26 cellular contexts compared by ENCODE assay signal in the genomic region with DNA sequence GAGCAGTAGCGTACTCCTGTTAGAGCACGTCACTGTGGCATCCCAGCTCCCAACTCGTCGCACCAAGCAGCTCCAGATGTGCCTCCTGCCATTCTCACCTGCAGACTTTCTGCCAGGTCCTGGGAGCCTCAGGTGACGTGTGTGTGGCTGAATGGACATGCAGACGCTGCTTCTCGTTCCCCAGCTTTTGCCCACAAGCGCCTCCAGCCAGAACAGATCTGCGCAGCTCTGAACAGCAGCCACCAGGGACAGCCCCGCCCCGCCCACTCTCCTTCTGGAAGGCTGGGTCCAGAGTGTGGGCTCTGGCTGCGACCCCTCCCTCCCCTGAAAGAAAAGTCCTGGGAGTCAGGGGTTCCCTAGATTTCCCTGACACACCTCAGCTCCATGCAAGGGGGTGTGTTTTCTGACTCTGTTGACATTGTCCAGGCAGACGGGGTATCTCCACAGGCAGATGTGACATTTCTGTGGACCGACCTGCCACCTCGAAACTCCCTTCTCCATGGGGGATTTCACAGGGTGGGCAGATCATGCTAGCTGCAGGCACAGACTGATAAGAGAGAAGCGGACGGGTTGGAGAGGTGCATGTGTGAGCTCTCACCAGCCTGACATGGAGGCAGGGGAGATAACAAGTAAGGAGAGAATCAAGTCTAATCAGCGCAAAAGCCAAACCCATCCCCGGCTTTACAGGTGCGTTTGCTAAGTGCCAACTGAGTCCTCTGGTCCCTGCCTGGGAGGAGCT. TPM values are rescaled to one million over a fixed set of nuclear protein-coding genes. Genes with fewer than 3 reads are reported as not detected.
DNase-seq lines count a peak whose midpoint lies in the region; ATAC-seq, FAIRE-seq and TF ChIP-seq lines count a peak whose summit lies in the region.
"Had no signal": no experiment of that assay in that cellular context is flagged by ENCODE, and none has a peak within 500 bp of the region (broad histone marks: within the 10 kb centered on the region; RNA-seq: fewer than 3 reads in every experiment).

No MANE protein-coding gene starts in this region.

- peaks cover 19% of the 10 kb centered on the region for H3K4me1 Mint-ChIP-seq in activated CD4-positive, alpha-beta T cell treated with anti-CD3 and anti-CD28 coated beads, Interleukin-2, amount 10 ng/mL, durations not matched to agents 7 days and 5 days

- H3K79me2 ChIP-seq in K562 (ENCODE audit: control insufficient read depth, insufficient read depth, low read length) (no peaks in the 10 kb centered on the region), HepG2 (ENCODE audit: insufficient read depth, low read length) (no peaks in the 10 kb centered on the region)

- no TSS peak for BruUV-seq in K562 (replicated peaks; lab: Mats Ljungman, UMichigan)
- BruUV-seq in HepG2 (replicated peaks; lab: Mats Ljungman, UMichigan) = no TSS peak

- H3K4me3 ChIP-seq in K562 (no peak overlapping the region), HepG2 (replicated peaks in 1 of 3; ENCODE audit: insufficient read depth in 1 of 3, low read depth in 2 of 3, low read length in 3 of 3) (no peak overlapping the region)
- H3K4me3 ChIP-seq: PC-9, SJCRH30 had no signal

- TF ChIP-seq RAD21 in K562 (CRISPR knock-in tag; conservative IDR thresholded peaks at IDR 0.05 in 1 of 2, IDR thresholded peaks at IDR 0.05 in 1 of 2) (no peak), HepG2 (CRISPR knock-in tag; IDR thresholded peaks at IDR 0.05) (no peak)

- TF ChIP-seq CTCF in K562 (IDR thresholded peaks at IDR 0.05 in 2 of 3, conservative IDR thresholded peaks at IDR 0.05 in 1 of 3; ENCODE audit: insufficient read depth in 2 of 3, low read depth in 1 of 3, low read length in 3 of 3) (no peak), HepG2 (CRISPR knock-in tag; IDR thresholded peaks at IDR 0.05) (no peak), GM10248 (IDR thresholded peaks at IDR 0.05; ENCODE audit: control extremely low read depth, extremely low read depth, low read depth, missing control alignments) (no peak)

- H3K9me3 ChIP-seq in K562 (replicated peaks; ENCODE audit: control insufficient read depth, insufficient read depth, low read depth, low read length) (no peaks in the 10 kb centered on the region), HepG2 (ENCODE audit: low read length) (no peaks in the 10 kb centered on the region)
- H3K9me3 ChIP-seq: SJCRH30 had no signal

- no peaks in the 10 kb centered on the region for H3K9me3 Mint-ChIP-seq in activated CD4-positive, alpha-beta T cell treated with anti-CD3 and anti-CD28 coated beads, Interleukin-2, amount 10 ng/mL, durations not matched to agents 7 days and 5 days

- no peaks in the 10 kb centered on the region for H3K27me3 Mint-ChIP-seq in activated CD4-positive, alpha-beta T cell treated with anti-CD3 and anti-CD28 coated beads, Interleukin-2, amount 10 ng/mL, durations not matched to agents 7 days and 5 days

- no peaks in the 10 kb centered on the region for H3K36me3 ChIP-seq in K562 (ENCODE audit: control insufficient read depth, insufficient read depth, low read length)
- H3K36me3 ChIP-seq in HepG2 (replicated peaks in 1 of 2; ENCODE audit: control insufficient read depth in 1 of 2, insufficient read depth in 2 of 2, low read length in 2 of 2) = peaks cover 0 to 6% of the 10 kb centered on the region in 2 experiments; a peak in 1 of 5 replicates
- H3K36me3 ChIP-seq: SJCRH30 had no signal

- no peak overlapping the region for H3K4me3 Mint-ChIP-seq in activated CD4-positive, alpha-beta T cell treated with anti-CD3 and anti-CD28 coated beads, Interleukin-2, amount 10 ng/mL, durations not matched to agents 7 days and 5 days

- TF ChIP-seq POLR2A in K562 (conservative IDR thresholded peaks at IDR 0.05) = no peak
- no peak for TF ChIP-seq POLR2A in HepG2 (IDR thresholded peaks at IDR 0.05; ENCODE audit: insufficient read depth in 1 of 2, low read depth in 2 of 2, low read length in 2 of 2)

- H4K20me1 ChIP-seq in K562 (replicated peaks; ENCODE audit: control insufficient read depth, insufficient read depth, low read length) (peaks cover 10% of the 10 kb centered on the region; the same call in 1 of the 2 replicates), HepG2 (ENCODE audit: insufficient read depth, low read length) (no peaks in the 10 kb centered on the region)

- POLR2A ChIA-PET in activated CD4-positive, alpha-beta T cell treated with anti-CD3 and anti-CD28 coated beads, Interleukin-2, amount 10 ng/mL, durations not matched to agents 7 days and 5 days (lab: Charles Lee) = interaction anchor here (0.7 kb wide), 1 partner anchor 22 kb away, joined by 3 read pairs; no protein-coding TSS in a partner anchor
- POLR2A ChIA-PET in K562 (lab: Yijun Ruan, JAX) = interaction anchor here (0.8 to 2.0 kb wide), 3 partner anchors 11 to 72 kb away, joined by 4 to 7 read pairs (median 5); no protein-coding TSS in a partner anchor
- POLR2A ChIA-PET in HepG2 (lab: Yijun Ruan, JAX) = interaction anchor here (1.0 to 6.8 kb wide), 4 partner anchors 11 to 26 kb away, joined by 3 to 174 read pairs (median 52); partner anchors contain the start of gene SLCO2B1
- POLR2A ChIA-PET in GM10248 (lab: Yijun Ruan, JAX) = no interaction called here

- no peak overlapping the region for H3K4me2 ChIP-seq in K562 (ENCODE audit: insufficient read depth, low read length)
- H3K4me2 ChIP-seq in HepG2 (ENCODE audit: low read depth, low read length) = no peak overlapping the region
- H3K4me2 ChIP-seq: PC-9 had no signal

- no peaks in the 10 kb centered on the region for H3K27me3 ChIP-seq in K562 (ENCODE audit: control insufficient read depth in 2 of 2, insufficient read depth in 2 of 2, low read length in 2 of 2)
- no peaks in the 10 kb centered on the region for H3K27me3 ChIP-seq in HepG2 (ENCODE audit: control insufficient read depth in 1 of 2, insufficient read depth in 2 of 2, low read length in 2 of 2)
- H3K27me3 ChIP-seq: SJCRH30 had no signal

- no peaks in the 10 kb centered on the region for H3K9me1 ChIP-seq in K562 (ENCODE audit: control insufficient read depth, insufficient read depth, low read length)

- WGBS in K562 (ENCODE audit: insufficient coverage, low coverage, missing lambda C conversion rate) = 23% methylated on average over 19 of the region's 20 CpGs
- 91% methylated on average over 15 of the region's 20 CpGs for WGBS in HepG2 (ENCODE audit: low lambda C conversion rate)

- no peak for FAIRE-seq in K562 (lab: Jason Lieb, UNC)
- FAIRE-seq in HepG2 (lab: Jason Lieb, UNC) = no peak
- FAIRE-seq: D721Med, H54 had no signal

- H3K4me1 ChIP-seq in K562 (replicated peaks in 1 of 2; ENCODE audit: control insufficient read depth in 2 of 2, insufficient read depth in 2 of 2, low read length in 2 of 2) = peaks cover 2 to 7% of the 10 kb centered on the region in 2 experiments; a peak in 4 of 5 replicates
- peaks cover 81% of the 10 kb centered on the region for H3K4me1 ChIP-seq in HepG2 (ENCODE audit: insufficient read depth, low read length)

- DNase-seq in activated CD4-positive, alpha-beta T cell treated with anti-CD3 and anti-CD28 coated beads, Interleukin-2, amount 10 ng/mL, durations not matched to agents 7 days and 5 days = no peak
- no peak for DNase-seq in activated CD4-positive, alpha-beta T cell treated with anti-CD3 and anti-CD28 coated beads, Interleukin-2, amount 50 U/mL, for 1 hour
- DNase-seq in K562 (ENCODE audit: extremely low read depth in 1 of 4, low spot score in 3 of 4) (peak in 3 of 4 experiments; percentile 29 to 53 (median 41)), HepG2 (ENCODE audit: low spot score) (no peak), COLO668 (lab: John Stamatoyannopoulos, UW; ENCODE audit: unreplicated experiment) (no peak), GM10248 (ENCODE audit: extremely low spot score) (no peak)
- no peak for DNase-seq in activated CD4-positive, alpha-beta T cell treated with anti-CD3 and anti-CD28 coated beads for 48 hours
- DNase-seq: KBM-7, MV-4-11, NCI-H1105, NCI-H1436 treated with DMSO at 0.1 percent for 48 hours, NCI-H187 treated with DMSO at 0.1 percent for 48 hours, NCI-H446, NCI-H526, PC-9, SJCRH30 had no signal

- H2AFZ ChIP-seq in K562 (ENCODE audit: low read depth, low read length) = no peak overlapping the region
- H2AFZ ChIP-seq in HepG2 (ENCODE audit: low read length) = no peak overlapping the region
- H2AFZ ChIP-seq: PC-9 had no signal

- intact Hi-C loops in K562 (cut with micrococcal nuclease) (no loop called here), HepG2 (cut with micrococcal nuclease; ENCODE audit: unreplicated experiment) (no loop called here)

- ATAC-seq in K562 (peak; percentile 69), HepG2 (no peak), GM19455 (IDR thresholded peaks at IDR 0.05; ENCODE audit: unreplicated experiment) (no peak)
- ATAC-seq: Right ventricle myocardium inferior, SK-N-SH treated with all-trans-retinoic acid at 6 μM for 48 hours had no signal

- CTCF ChIA-PET in activated CD4-positive, alpha-beta T cell treated with anti-CD3 and anti-CD28 coated beads, Interleukin-2, amount 10 ng/mL, durations not matched to agents 7 days and 5 days (lab: Charles Lee) = interaction anchor here (1.2 to 1.7 kb wide), 2 partner anchors 24 to 30 kb away, joined by 4 to 7 read pairs; no protein-coding TSS in a partner anchor
- CTCF ChIA-PET in K562 (lab: Yijun Ruan, JAX; ENCODE audit: low intra/inter-chr PET ratio) (no interaction called here), HepG2 (lab: Yijun Ruan, JAX; ENCODE audit: low intra/inter-chr PET ratio, low total read pairs) (no interaction called here), GM10248 (lab: Yijun Ruan, JAX) (interaction anchor here (0.8 to 2.6 kb wide), 8 partner anchors 13 to 78 kb away, joined by 3 to 9 read pairs (median 4); no protein-coding TSS in a partner anchor)

- H3K36me3 Mint-ChIP-seq in activated CD4-positive, alpha-beta T cell treated with anti-CD3 and anti-CD28 coated beads, Interleukin-2, amount 10 ng/mL, durations not matched to agents 7 days and 5 days (ENCODE audit: low read depth) = no peaks in the 10 kb centered on the region

- in situ Hi-C loops in K562 (cut with MboI) (no loop called here), HepG2 (cut with HindIII; ENCODE audit: extremely low pct_ligation_motif_present, low pct_unique_long_range_greater_than_20kb) (no loop called here)

- TF ChIP-seq EP300 in K562 (IDR thresholded peaks at IDR 0.05; ENCODE audit: low read length) (no peak), HepG2 (IDR thresholded peaks at IDR 0.05; ENCODE audit: low read depth in 2 of 2, low read length in 2 of 2) (no peak), HepG2 (CRISPR knock-in tag; IDR thresholded peaks at IDR 0.05; ENCODE audit: borderline replicate concordance) (no peak)

- H3K9ac ChIP-seq in K562 (ENCODE audit: insufficient read depth in 1 of 2, low read depth in 2 of 2, low read length in 2 of 2) (peak overlapping the region in 1 of 2 experiments; percentile 10; a peak in 1 of 4 replicates), HepG2 (ENCODE audit: insufficient read depth, low read depth, low read length) (no peak overlapping the region)

- peak overlapping the region; percentile 43 for H3K27ac Mint-ChIP-seq in activated CD4-positive, alpha-beta T cell treated with anti-CD3 and anti-CD28 coated beads, Interleukin-2, amount 10 ng/mL, durations not matched to agents 7 days and 5 days

- no peak overlapping the region for H3K27ac ChIP-seq in K562 (ENCODE audit: extremely low read depth, low read depth, low read length)
- peak overlapping the region; percentile 95 for H3K27ac ChIP-seq in HepG2 (ENCODE audit: extremely low read length, insufficient read depth, low read length)
- H3K27ac ChIP-seq: 22Rv1, PC-9, SJCRH30 had no signal

RNA-seq across cellular contexts. Expression of gene SLCO2B1, which starts 19.7 kb away (rescaled TPM):
- total RNA-seq in activated CD4-positive, alpha-beta T cell treated with anti-CD3 and anti-CD28 coated beads, Interleukin-2, amount 10 ng/mL, durations not matched to agents 7 days and 5 days = under 1 TPM in 1 of 2 experiments, not detected in 1; 0.37 TPM
- 25.3 and 26.7 TPM in 2 replicates for total RNA-seq in K562 (2011; cell fraction: chromatin; rRNA removed; ENCODE audit: low replicate concordance)
- total RNA-seq in K562 (2011; cell fraction: nucleolus; rRNA removed) = 13.2 and 14.5 TPM in 2 replicates
- total RNA-seq in K562 (2011; cell fraction: nucleoplasm; rRNA removed) = 14.8 and 19.4 TPM in 2 replicates
- total RNA-seq in K562 (2014; rRNA removed) (6.2 and 7.5 TPM in 2 replicates), K562 (2014; rRNA removed; fragmentation: Illumina TruSeq; extraction: Trizol) (8.5 and 9.2 TPM in 2 replicates), K562 (2015; rRNA removed; fragmentation: Illumina TruSeq; extraction: Trizol) (13.8 and 14.7 TPM in 2 replicates), K562 (2021) (11.6 and 13.1 TPM in 2 replicates), HepG2 (2016; rRNA removed; fragmentation: Illumina TruSeq; extraction: Trizol) (7.6 and 15.3 TPM in 2 replicates)
- polyA plus RNA-seq in K562 (2011; rRNA removed) (2.8 and 4.7 TPM in 2 replicates), K562 (2014; fragmentation: Illumina TruSeq; extraction: Trizol) (11.3 and 12.3 TPM in 2 replicates), K562 (2014; fragmentation: Nextera tagmentation; extraction: Ambion mirVana) (1 to 10 TPM in 1 of 2 experiments, under 1 TPM in 1; 0.70 to 1.8 TPM), K562 (2014; rRNA removed) (7.6 and 12.9 TPM in 2 replicates), HepG2 (2011; rRNA removed) (19.8 and 29.6 TPM in 2 replicates)
- 1.4 and 4.9 TPM in 2 replicates for polyA plus RNA-seq in K562 (2011; cell fraction: cytosol; rRNA removed)
- polyA plus RNA-seq in K562 (2011; cell fraction: nucleus; rRNA removed) = 5.4 and 17.4 TPM in 2 replicates
- polyA plus RNA-seq in K562 (2012) = 17.0 and 18.1 TPM in 2 replicates
- 4.3 and 5.0 TPM in 2 replicates for polyA minus RNA-seq in K562 (2011; rRNA and poly(A)+ RNA removed)
- 3.2 and 5.4 TPM in 2 replicates for polyA minus RNA-seq in K562 (2011; cell fraction: cytosol; rRNA and poly(A)+ RNA removed)
- 7.4 and 8.1 TPM in 2 replicates for polyA minus RNA-seq in K562 (2011; cell fraction: nucleus; rRNA and poly(A)+ RNA removed)
- 3.0 and 3.2 TPM in 2 replicates for total RNA-seq in HepG2 (2016; cell fraction: cytosol; rRNA removed; fragmentation: Illumina TruSeq; extraction: Trizol; ENCODE audit: low read depth)
- 6.7 and 16.4 TPM in 2 replicates for total RNA-seq in HepG2 (2016; cell fraction: insoluble cytoplasmic fraction; rRNA removed; fragmentation: Illumina TruSeq; extraction: Trizol)
- total RNA-seq in HepG2 (2016; cell fraction: membrane; rRNA removed; fragmentation: Illumina TruSeq; extraction: Trizol) = 6.2 TPM in 2 replicates
- total RNA-seq in HepG2 (2016; cell fraction: nucleus; rRNA removed; fragmentation: Illumina TruSeq; extraction: Trizol) = 24.2 and 24.5 TPM in 2 replicates
- 15.0 and 15.3 TPM in 2 replicates for polyA plus RNA-seq in HepG2 (2011; cell fraction: cytosol; rRNA removed)
- 80.8 and 94.5 TPM in 2 replicates for polyA plus RNA-seq in HepG2 (2011; cell fraction: nucleus; rRNA removed)
- 21.7 and 35.0 TPM in 2 replicates for polyA plus RNA-seq in HepG2 (2012)
- polyA plus RNA-seq in HepG2 (2016; cell fraction: cytosol; fragmentation: Illumina TruSeq; extraction: Trizol; ENCODE audit: low read depth) = 0.64 and 1.2 TPM in 2 replicates
- 4.1 and 5.6 TPM in 2 replicates for polyA plus RNA-seq in HepG2 (2016; cell fraction: insoluble cytoplasmic fraction; fragmentation: Illumina TruSeq; extraction: Trizol; ENCODE audit: low read depth)
- 2.4 and 2.9 TPM in 2 replicates for polyA plus RNA-seq in HepG2 (2016; cell fraction: membrane; fragmentation: Illumina TruSeq; extraction: Trizol; ENCODE audit: low read depth)
- 31.9 and 32.0 TPM in 2 replicates for polyA plus RNA-seq in HepG2 (2016; cell fraction: nucleus; fragmentation: Illumina TruSeq; extraction: Trizol; ENCODE audit: insufficient read depth, low read depth)
- 0.09 and 55.4 TPM in 2 replicates for polyA minus RNA-seq in HepG2 (2011; rRNA and poly(A)+ RNA removed; ENCODE audit: low replicate concordance)
- 11.1 and 12.3 TPM in 2 replicates for polyA minus RNA-seq in HepG2 (2011; cell fraction: cytosol; rRNA and poly(A)+ RNA removed)
- polyA minus RNA-seq in HepG2 (2011; cell fraction: nucleus; rRNA and poly(A)+ RNA removed) = 33.2 and 42.0 TPM in 2 replicates
- total RNA-seq: HT1080, LHCN-M2, MCF 10A had no signal
- polyA plus RNA-seq: BJ had no signal

Comparison
In these comparisons a context has a peak if more than half of its experiments do, and no peak if none do; other contexts are left out.
1. DNase-seq: peak in K562 (3 of 4); none in activated CD4-positive, alpha-beta T cell treated with anti-CD3 and anti-CD28 coated beads, Interleukin-2, amount 10 ng/mL, durations not matched to agents 7 days and 5 days (single experiment), activated CD4-positive, alpha-beta T cell treated with anti-CD3 and anti-CD28 coated beads, Interleukin-2, amount 50 U/mL, for 1 hour (single experiment), HepG2 (single experiment), COLO668 (single experiment), activated CD4-positive, alpha-beta T cell treated with anti-CD3 and anti-CD28 coated beads for 48 hours (single experiment) and GM10248 (single experiment).
2. CTCF ChIA-PET loops: an anchor here in activated CD4-positive, alpha-beta T cell treated with anti-CD3 and anti-CD28 coated beads, Interleukin-2, amount 10 ng/mL, durations not matched to agents 7 days and 5 days (1.2 to 1.7 kb wide) and GM10248 (0.8 to 2.6 kb wide); none called in K562 and HepG2.